ENCODE assay signal across 1 cellular context in the genomic region with DNA sequence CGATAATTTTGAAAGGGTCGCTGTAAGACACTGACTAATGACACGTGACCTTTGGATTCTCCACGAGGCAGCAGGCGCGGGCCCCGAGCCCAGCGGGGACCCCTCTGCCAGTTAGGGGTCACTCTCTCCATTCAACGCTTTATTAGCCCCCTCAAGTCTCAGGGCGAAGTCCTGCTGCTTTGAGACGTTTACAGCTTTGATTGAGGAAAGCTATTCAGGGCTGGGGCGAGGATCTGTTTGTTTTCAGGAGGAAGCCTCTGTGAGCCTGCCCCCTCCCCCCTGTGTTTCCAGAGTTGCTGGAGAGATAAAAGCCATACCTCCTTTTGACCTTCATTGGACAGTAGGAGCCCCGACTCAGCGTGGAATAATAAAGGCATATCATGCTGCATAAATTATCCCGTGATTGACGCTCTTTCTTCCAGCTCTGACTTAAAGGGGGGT.
TF ChIP-seq lines count a peak whose summit lies in the region.

No MANE protein-coding gene starts in this region.

TF ChIP-seq in SK-N-SH, 30 proteins besides CTCF, POLR2A, EP300 and RAD21 (continued from another document):
- TF ChIP-seq, protein P1, sequence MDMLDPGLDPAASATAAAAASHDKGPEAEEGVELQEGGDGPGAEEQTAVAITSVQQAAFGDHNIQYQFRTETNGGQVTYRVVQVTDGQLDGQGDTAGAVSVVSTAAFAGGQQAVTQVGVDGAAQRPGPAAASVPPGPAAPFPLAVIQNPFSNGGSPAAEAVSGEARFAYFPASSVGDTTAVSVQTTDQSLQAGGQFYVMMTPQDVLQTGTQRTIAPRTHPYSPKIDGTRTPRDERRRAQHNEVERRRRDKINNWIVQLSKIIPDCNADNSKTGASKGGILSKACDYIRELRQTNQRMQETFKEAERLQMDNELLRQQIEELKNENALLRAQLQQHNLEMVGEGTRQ (IDR thresholded peaks at IDR 0.05; ENCODE audit: borderline replicate concordance, low read depth, low read length): no peak
- TF ChIP-seq TEAD4 (IDR thresholded peaks at IDR 0.05; ENCODE audit: borderline replicate concordance, insufficient read depth): no peak
- no peak for TF ChIP-seq MAX (IDR thresholded peaks at IDR 0.05; ENCODE audit: low read depth)
- TF ChIP-seq CHD2 (IDR thresholded peaks at IDR 0.05; ENCODE audit: low read length, partially characterized antibody): no peak
- no peak for TF ChIP-seq GABPA (IDR thresholded peaks at IDR 0.05; ENCODE audit: low read depth)
- no peak for TF ChIP-seq ELF1 (IDR thresholded peaks at IDR 0.05)
- TF ChIP-seq, protein P2, sequence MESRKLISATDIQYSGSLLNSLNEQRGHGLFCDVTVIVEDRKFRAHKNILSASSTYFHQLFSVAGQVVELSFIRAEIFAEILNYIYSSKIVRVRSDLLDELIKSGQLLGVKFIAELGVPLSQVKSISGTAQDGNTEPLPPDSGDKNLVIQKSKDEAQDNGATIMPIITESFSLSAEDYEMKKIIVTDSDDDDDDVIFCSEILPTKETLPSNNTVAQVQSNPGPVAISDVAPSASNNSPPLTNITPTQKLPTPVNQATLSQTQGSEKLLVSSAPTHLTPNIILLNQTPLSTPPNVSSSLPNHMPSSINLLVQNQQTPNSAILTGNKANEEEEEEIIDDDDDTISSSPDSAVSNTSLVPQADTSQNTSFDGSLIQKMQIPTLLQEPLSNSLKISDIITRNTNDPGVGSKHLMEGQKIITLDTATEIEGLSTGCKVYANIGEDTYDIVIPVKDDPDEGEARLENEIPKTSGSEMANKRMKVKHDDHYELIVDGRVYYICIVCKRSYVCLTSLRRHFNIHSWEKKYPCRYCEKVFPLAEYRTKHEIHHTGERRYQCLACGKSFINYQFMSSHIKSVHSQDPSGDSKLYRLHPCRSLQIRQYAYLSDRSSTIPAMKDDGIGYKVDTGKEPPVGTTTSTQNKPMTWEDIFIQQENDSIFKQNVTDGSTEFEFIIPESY (IDR thresholded peaks at IDR 0.05; ENCODE audit: borderline replicate concordance, low read depth): no peak
- TF ChIP-seq, protein P3, sequence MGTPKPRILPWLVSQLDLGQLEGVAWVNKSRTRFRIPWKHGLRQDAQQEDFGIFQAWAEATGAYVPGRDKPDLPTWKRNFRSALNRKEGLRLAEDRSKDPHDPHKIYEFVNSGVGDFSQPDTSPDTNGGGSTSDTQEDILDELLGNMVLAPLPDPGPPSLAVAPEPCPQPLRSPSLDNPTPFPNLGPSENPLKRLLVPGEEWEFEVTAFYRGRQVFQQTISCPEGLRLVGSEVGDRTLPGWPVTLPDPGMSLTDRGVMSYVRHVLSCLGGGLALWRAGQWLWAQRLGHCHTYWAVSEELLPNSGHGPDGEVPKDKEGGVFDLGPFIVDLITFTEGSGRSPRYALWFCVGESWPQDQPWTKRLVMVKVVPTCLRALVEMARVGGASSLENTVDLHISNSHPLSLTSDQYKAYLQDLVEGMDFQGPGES (IDR thresholded peaks at IDR 0.05; ENCODE audit: low read depth, low read length): no peak
